11 cellular contexts compared by ENCODE assay signal in genomic region chr11:124718801-124719200, GRCh38. TPM values are rescaled to one million over a fixed set of nuclear protein-coding genes. Genes with fewer than 3 reads are reported as not detected.
DNase-seq lines count a peak whose midpoint lies in the region; ATAC-seq and TF ChIP-seq lines count a peak whose summit lies in the region.
"Had no signal": no experiment of that assay in that cellular context is flagged by ENCODE, and none has a peak within 500 bp of the region (broad histone marks: within the 10 kb centered on the region; RNA-seq: fewer than 3 reads in every experiment).

No MANE protein-coding gene starts in this region.

- no peaks in the 10 kb centered on the region for H3K9me3 ChIP-seq in BLaER1 treated with 17β-estradiol and CSF1 and Interleukin-3, amounts not matched to agents 10 nM and 100 nM (replicated peaks in 1 of 11)
- no peaks in the 10 kb centered on the region for H3K9me3 ChIP-seq in WERI-Rb-1 (ENCODE audit: severe bottlenecking)
- H3K9me3 ChIP-seq: esophagus squamous epithelium, prostate gland had no signal

- H3K27ac ChIP-seq in BLaER1 treated with 17β-estradiol and CSF1 and Interleukin-3, amounts not matched to agents 10 nM and 100 nM = no peak overlapping the region
- H3K27ac ChIP-seq in WERI-Rb-1 = no peak overlapping the region
- H3K27ac ChIP-seq: prostate gland had no signal

- H3K27me3 Mint-ChIP-seq in naive B cell = peaks cover 71 to 89% (median 73%) of the 10 kb centered on the region in 3 donors

- H3K4me3 Mint-ChIP-seq in naive B cell = peak overlapping the region in 5 of 8 donors; percentile 17 to 78 (median 45)
- H3K4me3 Mint-ChIP-seq: activated CD8-positive, alpha-beta T cell treated with anti-CD3 and anti-CD28 coated beads for 36 hours had no signal

- peaks cover 66 to 79% (median 72%) of the 10 kb centered on the region in 10 experiments for H3K4me1 ChIP-seq in BLaER1 treated with 17β-estradiol and CSF1 and Interleukin-3, amounts not matched to agents 10 nM and 100 nM
- H3K4me1 ChIP-seq: prostate gland had no signal

- peaks cover 5 to 10% of the 10 kb centered on the region in 2 donors for H3K36me3 Mint-ChIP-seq in naive B cell

- no peaks in the 10 kb centered on the region for H3K36me3 ChIP-seq in BLaER1 treated with 17β-estradiol and CSF1 and Interleukin-3, amounts not matched to agents 10 nM and 100 nM
- H3K36me3 ChIP-seq in WERI-Rb-1 = no peaks in the 10 kb centered on the region
- H3K36me3 ChIP-seq: esophagus squamous epithelium, prostate gland had no signal

- H3K27ac Mint-ChIP-seq in naive B cell = no peak overlapping the region
- H3K27ac Mint-ChIP-seq: activated CD8-positive, alpha-beta T cell treated with anti-CD3 and anti-CD28 coated beads for 36 hours; memory B cell had no signal

- peaks cover 43 to 59% (median 50%) of the 10 kb centered on the region in 11 experiments for H3K27me3 ChIP-seq in BLaER1 treated with 17β-estradiol and CSF1 and Interleukin-3, amounts not matched to agents 10 nM and 100 nM
- H3K27me3 ChIP-seq in WERI-Rb-1 (ENCODE audit: insufficient read depth, low read depth, severe bottlenecking) = no peaks in the 10 kb centered on the region

- peaks cover 0 to 16% (median 10%) of the 10 kb centered on the region in 11 experiments; a peak in 14 of 22 replicates for H4K20me1 ChIP-seq in BLaER1 treated with 17β-estradiol and CSF1 and Interleukin-3, amounts not matched to agents 10 nM and 100 nM

- TF ChIP-seq CTCF in WERI-Rb-1 (IDR thresholded peaks at IDR 0.05; ENCODE audit: low read depth, low read length) = no peak

- H3K9ac ChIP-seq in BLaER1 treated with 17β-estradiol and CSF1 and Interleukin-3, amounts not matched to agents 10 nM and 100 nM = no peak overlapping the region

- peak overlapping the region; percentile 86 to 99 (median 96); a peak in 21 of 22 replicates for H3K4me2 ChIP-seq in BLaER1 treated with 17β-estradiol and CSF1 and Interleukin-3, amounts not matched to agents 10 nM and 100 nM

- H3K4me1 Mint-ChIP-seq in naive B cell = peaks cover 39 to 50% (median 47%) of the 10 kb centered on the region in 3 donors

- no peak overlapping the region; a peak in 1 of 20 replicates for H3K4me3 ChIP-seq in BLaER1 treated with 17β-estradiol and CSF1 and Interleukin-3, amounts not matched to agents 10 nM and 100 nM
- H3K4me3 ChIP-seq in WERI-Rb-1 (ENCODE audit: low read depth, low read length) = peak overlapping the region; percentile 42; the same call in 1 of the 2 replicates

- no peaks in the 10 kb centered on the region for H3K9me3 Mint-ChIP-seq in naive B cell
- H3K9me3 Mint-ChIP-seq: activated CD8-positive, alpha-beta T cell treated with anti-CD3 and anti-CD28 coated beads for 36 hours; memory B cell had no signal

- no peak for ATAC-seq in naive B cell (ENCODE audit: low read depth in 2 of 2)
- ATAC-seq in HG03521 (IDR thresholded peaks at IDR 0.05; ENCODE audit: unreplicated experiment) = no peak
- ATAC-seq in GM18868 (IDR thresholded peaks at IDR 0.05; ENCODE audit: unreplicated experiment) = no peak
- no peak for ATAC-seq in HG03280 (IDR thresholded peaks at IDR 0.05; ENCODE audit: unreplicated experiment)

- no peak for DNase-seq in WERI-Rb-1
- DNase-seq in naive B cell = no peak
- DNase-seq: activated naive CD4-positive, alpha-beta T cell; esophagus squamous epithelium had no signal

RNA-seq across cellular contexts. Expression of gene NRGN, which starts 20.9 kb away (rescaled TPM):
- 1 to 10 TPM; 1.3 to 8.3 (median 6.0) TPM for polyA plus RNA-seq in naive B cell (ENCODE audit: low read depth in 6 of 6)

RNA-seq across cellular contexts. Expression of gene VSIG2, which starts 33.3 kb away (rescaled TPM):
- under 1 TPM in 1 of 6 donors, not detected in 5; 0.29 TPM for polyA plus RNA-seq in naive B cell (ENCODE audit: low read depth in 6 of 6)

RNA-seq across cellular contexts. Expression of gene ESAM, which starts 43.3 kb away (rescaled TPM):
- 10 to 100 TPM; 13.6 to 25.3 (median 19.1) TPM for polyA plus RNA-seq in naive B cell (ENCODE audit: low read depth in 6 of 6)

RNA-seq across cellular contexts. Expression of gene SPA17, which starts 45.1 kb away (rescaled TPM):
- polyA plus RNA-seq in naive B cell (ENCODE audit: low read depth in 6 of 6) = 1 to 10 TPM in 5 of 6 donors, under 1 TPM in 1; 0.70 to 3.1 (median 1.7) TPM

RNA-seq across cellular contexts. Expression of gene SIAE, which starts 45.3 kb away (rescaled TPM):
- 1 to 10 TPM; 2.4 to 3.9 (median 3.2) TPM for polyA plus RNA-seq in naive B cell (ENCODE audit: low read depth in 6 of 6)
